In genomic region chr10:3475367-3475766, GRCh38 we compare ENCODE assay signal across 1 cellular context.
TF ChIP-seq lines count a peak whose summit lies in the region.

No MANE protein-coding gene starts in this region.

TF ChIP-seq in IMR-90, 13 proteins besides CTCF, POLR2A, EP300 and RAD21 (continued from another document):
- TF ChIP-seq MAZ (IDR thresholded peaks at IDR 0.05; ENCODE audit: borderline replicate concordance, low read depth, low read length) (no peak), CEBPB (IDR thresholded peaks at IDR 0.05; ENCODE audit: low read depth, low read length) (no peak)
